Comparison of ENCODE assay signal across 9 cellular contexts in genomic region chr5:178203670-178204204, GRCh38. TPM values are rescaled to one million over a fixed set of nuclear protein-coding genes. Genes with fewer than 3 reads are reported as not detected.
DNase-seq lines count a peak whose midpoint lies in the region; ATAC-seq, FAIRE-seq and TF ChIP-seq lines count a peak whose summit lies in the region.
"Had no signal": no experiment of that assay in that cellular context is flagged by ENCODE, and none has a peak within 500 bp of the region (broad histone marks: within the 10 kb centered on the region; RNA-seq: fewer than 3 reads in every experiment).

No MANE protein-coding gene starts in this region.

- no peak for TF ChIP-seq POLR2A in GM12892 (IDR thresholded peaks at IDR 0.05; ENCODE audit: low read depth, low read length)

- TSS peak; percentile 95 for BruUV-seq in Calu3 (replicated peaks; lab: Mats Ljungman, UMichigan)

- no peak for TF ChIP-seq CTCF in Calu3 (IDR thresholded peaks at IDR 0.05; ENCODE audit: unreplicated experiment)

- CTCF ChIA-PET in Calu3 (lab: Charles Lee): interaction anchor here (0.6 kb wide), 1 partner anchor 88 kb away, joined by 7 read pairs; no protein-coding TSS in a partner anchor

- no peaks in the 10 kb centered on the region for H3K9me3 Mint-ChIP-seq in Calu3 (ENCODE audit: low read depth, unreplicated experiment)
- no peaks in the 10 kb centered on the region for H3K9me3 Mint-ChIP-seq in activated T-helper 2 cell treated with anti-CD3 and anti-CD28 coated beads, Interferon-gamma antibody, Interleukin-2, Interleukin-4, amounts not matched to agents 10 μg/mL and 5 μg/mL and 100 μg/mL, durations not matched to agents 14 hours and 24 hours and 36 hours
- H3K9me3 Mint-ChIP-seq in stimulated activated memory B cell treated with anti-CD40 and anti-IgM and Interleukin-4, amounts not matched to agents 10 μg/mL and 1 μg/mL and 100 μg/mL, for 72 hours: no peaks in the 10 kb centered on the region

- H3K4me3 ChIP-seq in iPS-11a (ENCODE audit: low read depth, low read length): peak overlapping the region; percentile 100

- peak overlapping the region; percentile 85 for H3K4me3 Mint-ChIP-seq in Calu3 (ENCODE audit: low read depth, unreplicated experiment)
- peak overlapping the region; percentile 95 for H3K4me3 Mint-ChIP-seq in activated T-helper 2 cell treated with anti-CD3 and anti-CD28 coated beads, Interferon-gamma antibody, Interleukin-2, Interleukin-4, amounts not matched to agents 10 μg/mL and 5 μg/mL and 100 μg/mL, durations not matched to agents 14 hours and 24 hours and 36 hours (ENCODE audit: low read depth)
- H3K4me3 Mint-ChIP-seq in stimulated activated memory B cell treated with anti-CD40 and anti-IgM and Interleukin-4, amounts not matched to agents 10 μg/mL and 1 μg/mL and 100 μg/mL, for 72 hours: peak overlapping the region; percentile 89

- H3K4me1 Mint-ChIP-seq in Calu3 (ENCODE audit: low read depth, unreplicated experiment): peaks cover 32% of the 10 kb centered on the region
- peaks cover 20% of the 10 kb centered on the region for H3K4me1 Mint-ChIP-seq in activated T-helper 2 cell treated with anti-CD3 and anti-CD28 coated beads, Interferon-gamma antibody, Interleukin-2, Interleukin-4, amounts not matched to agents 10 μg/mL and 5 μg/mL and 100 μg/mL, durations not matched to agents 14 hours and 24 hours and 36 hours (ENCODE audit: low read depth)
- peaks cover 28% of the 10 kb centered on the region for H3K4me1 Mint-ChIP-seq in stimulated activated memory B cell treated with anti-CD40 and anti-IgM and Interleukin-4, amounts not matched to agents 10 μg/mL and 1 μg/mL and 100 μg/mL, for 72 hours

- DNase-seq in Calu3 (no peak), GM12892 (ENCODE audit: insufficient read length) (no peak), KBM-7 (no peak)
- no peak for DNase-seq in activated T-helper 2 cell treated with anti-CD3 and anti-CD28 coated beads, Interferon-gamma antibody, Interleukin-2, Interleukin-4, amounts not matched to agents 10 μg/mL and 5 μg/mL and 100 μg/mL, durations not matched to agents 14 hours and 24 hours and 36 hours (ENCODE audit: low spot score)

- H3K36me3 Mint-ChIP-seq in Calu3 (ENCODE audit: insufficient read depth, unreplicated experiment): peaks cover 59% of the 10 kb centered on the region
- H3K36me3 Mint-ChIP-seq in activated T-helper 2 cell treated with anti-CD3 and anti-CD28 coated beads, Interferon-gamma antibody, Interleukin-2, Interleukin-4, amounts not matched to agents 10 μg/mL and 5 μg/mL and 100 μg/mL, durations not matched to agents 14 hours and 24 hours and 36 hours (ENCODE audit: low read depth): peaks cover 39% of the 10 kb centered on the region
- H3K36me3 Mint-ChIP-seq in stimulated activated memory B cell treated with anti-CD40 and anti-IgM and Interleukin-4, amounts not matched to agents 10 μg/mL and 1 μg/mL and 100 μg/mL, for 72 hours: peaks cover 29% of the 10 kb centered on the region

- intact Hi-C loops in Calu3 (cut with micrococcal nuclease; ENCODE audit: unreplicated experiment): no loop called here
- intact Hi-C loops in activated T-helper 2 cell treated with anti-CD3 and anti-CD28 coated beads, Interferon-gamma antibody, Interleukin-2, Interleukin-4, amounts not matched to agents 10 μg/mL and 5 μg/mL and 100 μg/mL, durations not matched to agents 14 hours and 24 hours and 36 hours (cut with micrococcal nuclease): loop anchor here (2.0 to 10.0 kb wide), 4 partner anchors 29 to 1199 kb away; partner anchors contain the start of genes PHYKPL, TMED9 and UIMC1

- no peak for FAIRE-seq in GM12892 (lab: Jason Lieb, UNC)

- in situ Hi-C loops in KBM-7 (cut with MboI; ENCODE audit: low pct_unique_long_range_greater_than_20kb, low sequenced_read_pairs): no loop called here

- peaks cover 12% of the 10 kb centered on the region for H3K27me3 Mint-ChIP-seq in Calu3 (ENCODE audit: unreplicated experiment)
- H3K27me3 Mint-ChIP-seq in activated T-helper 2 cell treated with anti-CD3 and anti-CD28 coated beads, Interferon-gamma antibody, Interleukin-2, Interleukin-4, amounts not matched to agents 10 μg/mL and 5 μg/mL and 100 μg/mL, durations not matched to agents 14 hours and 24 hours and 36 hours (ENCODE audit: low read depth): peaks cover 2% of the 10 kb centered on the region
- no peaks in the 10 kb centered on the region for H3K27me3 Mint-ChIP-seq in stimulated activated memory B cell treated with anti-CD40 and anti-IgM and Interleukin-4, amounts not matched to agents 10 μg/mL and 1 μg/mL and 100 μg/mL, for 72 hours

- H3K27ac Mint-ChIP-seq in Calu3 (ENCODE audit: unreplicated experiment): peak overlapping the region; percentile 99
- H3K27ac Mint-ChIP-seq in activated T-helper 2 cell treated with anti-CD3 and anti-CD28 coated beads, Interferon-gamma antibody, Interleukin-2, Interleukin-4, amounts not matched to agents 10 μg/mL and 5 μg/mL and 100 μg/mL, durations not matched to agents 14 hours and 24 hours and 36 hours: peak overlapping the region; percentile 98
- peak overlapping the region; percentile 93 for H3K27ac Mint-ChIP-seq in stimulated activated memory B cell treated with anti-CD40 and anti-IgM and Interleukin-4, amounts not matched to agents 10 μg/mL and 1 μg/mL and 100 μg/mL, for 72 hours

- ATAC-seq in HG02759 (IDR thresholded peaks at IDR 0.05; ENCODE audit: unreplicated experiment) (peak; percentile 2), GM19452 (IDR thresholded peaks at IDR 0.05; ENCODE audit: unreplicated experiment) (no peak)
- ATAC-seq in stimulated activated memory B cell treated with anti-CD40 and anti-IgM and Interleukin-4, amounts not matched to agents 10 μg/mL and 1 μg/mL and 100 μg/mL, for 72 hours: peak; percentile 4

RNA-seq across cellular contexts. Expression of gene HNRNPAB, which starts 0.6 kb away (rescaled TPM):
- 306 and 314 TPM in 2 replicates for total RNA-seq in Calu3 (2022)
- total RNA-seq in activated T-helper 2 cell treated with anti-CD3 and anti-CD28 coated beads, Interferon-gamma antibody, Interleukin-2, Interleukin-4, amounts not matched to agents 10 μg/mL and 5 μg/mL and 100 μg/mL, durations not matched to agents 14 hours and 24 hours and 36 hours: 393 and 403 TPM in 2 replicates
- polyA plus RNA-seq in GM12892 (2012; ENCODE audit: missing spikeins): 168 TPM

RNA-seq across cellular contexts. Expression of gene GMCL2, which starts 16.6 kb away (rescaled TPM):
- total RNA-seq in Calu3 (2022): not detected in 2 replicates
- total RNA-seq in activated T-helper 2 cell treated with anti-CD3 and anti-CD28 coated beads, Interferon-gamma antibody, Interleukin-2, Interleukin-4, amounts not matched to agents 10 μg/mL and 5 μg/mL and 100 μg/mL, durations not matched to agents 14 hours and 24 hours and 36 hours: not detected in 2 replicates
- polyA plus RNA-seq in GM12892 (2012; ENCODE audit: missing spikeins): not detected
- total RNA-seq: LHCN-M2 had no signal

RNA-seq across cellular contexts. Expression of gene PHYKPL, which starts 28.9 kb away (rescaled TPM):
- 87.5 and 96.7 TPM in 2 replicates for total RNA-seq in Calu3 (2022)
- 87.4 and 92.0 TPM in 2 replicates for total RNA-seq in activated T-helper 2 cell treated with anti-CD3 and anti-CD28 coated beads, Interferon-gamma antibody, Interleukin-2, Interleukin-4, amounts not matched to agents 10 μg/mL and 5 μg/mL and 100 μg/mL, durations not matched to agents 14 hours and 24 hours and 36 hours
- 32.8 TPM for polyA plus RNA-seq in GM12892 (2012; ENCODE audit: missing spikeins)

RNA-seq across cellular contexts. Expression of gene NHP2, which starts 50.1 kb away (rescaled TPM):
- 182 and 193 TPM in 2 replicates for total RNA-seq in Calu3 (2022)
- total RNA-seq in activated T-helper 2 cell treated with anti-CD3 and anti-CD28 coated beads, Interferon-gamma antibody, Interleukin-2, Interleukin-4, amounts not matched to agents 10 μg/mL and 5 μg/mL and 100 μg/mL, durations not matched to agents 14 hours and 24 hours and 36 hours: 221 and 228 TPM in 2 replicates
- polyA plus RNA-seq in GM12892 (2012; ENCODE audit: missing spikeins): 162 TPM
